ENCODE assay signal across 9 cellular contexts in genomic region chr1:151371744-151372410, GRCh38. TPM values are rescaled to one million over a fixed set of nuclear protein-coding genes. Genes with fewer than 3 reads are reported as not detected.
A peak's percentile ranks its signal among the peaks of the same experiment; 100 is the strongest.
DNase-seq lines count a peak whose midpoint lies in the region; ATAC-seq and TF ChIP-seq lines count a peak whose summit lies in the region.
"Had no signal": no experiment of that assay in that cellular context is flagged by ENCODE, and none has a peak within 500 bp of the region (broad histone marks: within the 10 kb centered on the region; RNA-seq: fewer than 3 reads in every experiment).

No MANE protein-coding gene starts in this region.

- POLR2A ChIA-PET in HEK293T (lab: Yijun Ruan, JAX): interaction anchor here (0.9 to 2.3 kb wide), 7 partner anchors 10 to 139 kb away, joined by 3 to 16 read pairs (median 5); partner anchors contain the start of genes CGN, PSMB4, RFX5 and ZNF687

- H3K4me3 ChIP-seq in Peyer's patch: peak overlapping the region; percentile 17 to 69 (median 50)
- H3K4me3 ChIP-seq in gastroesophageal sphincter: peak overlapping the region; percentile 38 to 59

- TF ChIP-seq CTCF in Peyer's patch (IDR thresholded peaks at IDR 0.05): no peak
- no peak for TF ChIP-seq CTCF in gastroesophageal sphincter (IDR thresholded peaks at IDR 0.05)
- no peak for TF ChIP-seq CTCF in progenitor cell of endocrine pancreas (IDR thresholded peaks at IDR 0.05; ENCODE audit: unreplicated experiment)

- CTCF ChIA-PET in HEK293T (lab: Yijun Ruan, JAX): interaction anchor here (0.5 to 1.2 kb wide), 4 partner anchors 10 to 264 kb away, joined by 3 to 11 read pairs (median 5); no protein-coding TSS in a partner anchor

- H3K36me3 ChIP-seq in Peyer's patch (peaks cover 0 to 16% (median 0%) of the 10 kb centered on the region in 3 donors), gastroesophageal sphincter (peaks cover 0 to 25% of the 10 kb centered on the region in 2 donors)

- no peaks in the 10 kb centered on the region for H3K9me3 Mint-ChIP-seq in progenitor cell of endocrine pancreas (ENCODE audit: low read depth)
- H3K9me3 Mint-ChIP-seq: memory B cell had no signal

- peaks cover 18% of the 10 kb centered on the region for H3K4me1 Mint-ChIP-seq in progenitor cell of endocrine pancreas (ENCODE audit: low read depth)
- H3K4me1 Mint-ChIP-seq: memory B cell had no signal

- no peaks in the 10 kb centered on the region for H3K27me3 ChIP-seq in Peyer's patch
- no peaks in the 10 kb centered on the region for H3K27me3 ChIP-seq in gastroesophageal sphincter

- WGBS in gastroesophageal sphincter (ENCODE audit: low coverage in 1 of 2), 2 donors: 4% methylated on average over 2 of the region's 8 CpGs; no CpG with 5 or more reads in 1 of the 2 donors

- H3K4me3 Mint-ChIP-seq in progenitor cell of endocrine pancreas (ENCODE audit: low read depth): peak overlapping the region; percentile 75
- H3K4me3 Mint-ChIP-seq: memory B cell had no signal

- TF ChIP-seq EP300 in gastroesophageal sphincter (IDR thresholded peaks at IDR 0.05): no peak

- H3K9me3 ChIP-seq in Peyer's patch (no peaks in the 10 kb centered on the region), gastroesophageal sphincter (no peaks in the 10 kb centered on the region)

- peak overlapping the region; percentile 93 for H3K27ac Mint-ChIP-seq in progenitor cell of endocrine pancreas
- H3K27ac Mint-ChIP-seq: memory B cell had no signal

- H3K4me1 ChIP-seq in Peyer's patch: peaks cover 0 to 49% (median 6%) of the 10 kb centered on the region in 4 donors
- peaks cover 3 to 64% (median 43%) of the 10 kb centered on the region in 3 donors for H3K4me1 ChIP-seq in gastroesophageal sphincter

- H3K27me3 Mint-ChIP-seq in progenitor cell of endocrine pancreas: no peaks in the 10 kb centered on the region
- H3K27me3 Mint-ChIP-seq: memory B cell had no signal

- DNase-seq in HEK293T (ENCODE audit: extremely low spot score): peak; percentile 44
- peak in 2 of 3 donors; percentile 60 to 67 for DNase-seq in Peyer's patch
- no peak for DNase-seq in progenitor cell of endocrine pancreas (ENCODE audit: low spot score, unreplicated experiment)
- DNase-seq in D341Med (ENCODE audit: low spot score): no peak
- no peak for DNase-seq in NCI-H1048 (lab: John Stamatoyannopoulos, UW)
- no peak for DNase-seq in stimulated activated CD4-positive, alpha-beta T cell treated with anti-CD3 and anti-CD28 coated beads, Interleukin-2, amount 100 ng/mL, for 48 hours

- H3K27ac ChIP-seq in Peyer's patch: peak overlapping the region; percentile 35 to 91 (median 80)
- peak overlapping the region; percentile 61 to 90 (median 86) for H3K27ac ChIP-seq in gastroesophageal sphincter

- TF ChIP-seq POLR2A in Peyer's patch (IDR thresholded peaks at IDR 0.05): no peak
- TF ChIP-seq POLR2A in gastroesophageal sphincter (IDR thresholded peaks at IDR 0.05): no peak

- H3K36me3 Mint-ChIP-seq in progenitor cell of endocrine pancreas (ENCODE audit: insufficient read depth): peaks cover 3% of the 10 kb centered on the region
- H3K36me3 Mint-ChIP-seq: memory B cell had no signal

- ATAC-seq in gastroesophageal sphincter (peak; percentile 20), HG03520 (IDR thresholded peaks at IDR 0.05; ENCODE audit: unreplicated experiment) (no peak)

TF ChIP-seq in HEK293T, 16 proteins besides CTCF, POLR2A, EP300 and RAD21:
- TF ChIP-seq SP1 (IDR thresholded peaks at IDR 0.05): no peak
- TF ChIP-seq HDGF (IDR thresholded peaks at IDR 0.05; ENCODE audit: borderline replicate concordance): no peak
- no peak for TF ChIP-seq ELF4 (IDR thresholded peaks at IDR 0.05)
- no peak for TF ChIP-seq LEF1 (IDR thresholded peaks at IDR 0.05; ENCODE audit: borderline replicate concordance)
- TF ChIP-seq SUZ12 (IDR thresholded peaks at IDR 0.05): no peak
- no peak for TF ChIP-seq L3MBTL2 (conservative IDR thresholded peaks at IDR 0.05)
- no peak for TF ChIP-seq ARNT (IDR thresholded peaks at IDR 0.05)
- no peak for TF ChIP-seq FOXK2 (IDR thresholded peaks at IDR 0.05)
- TF ChIP-seq, protein P1, sequence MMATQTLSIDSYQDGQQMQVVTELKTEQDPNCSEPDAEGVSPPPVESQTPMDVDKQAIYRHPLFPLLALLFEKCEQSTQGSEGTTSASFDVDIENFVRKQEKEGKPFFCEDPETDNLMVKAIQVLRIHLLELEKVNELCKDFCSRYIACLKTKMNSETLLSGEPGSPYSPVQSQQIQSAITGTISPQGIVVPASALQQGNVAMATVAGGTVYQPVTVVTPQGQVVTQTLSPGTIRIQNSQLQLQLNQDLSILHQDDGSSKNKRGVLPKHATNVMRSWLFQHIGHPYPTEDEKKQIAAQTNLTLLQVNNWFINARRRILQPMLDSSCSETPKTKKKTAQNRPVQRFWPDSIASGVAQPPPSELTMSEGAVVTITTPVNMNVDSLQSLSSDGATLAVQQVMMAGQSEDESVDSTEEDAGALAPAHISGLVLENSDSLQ (IDR thresholded peaks at IDR 0.05): no peak
TF ChIP-seq in HEK293T: peak in this region for 0.

RNA-seq across cellular contexts. Expression of gene SELENBP1, which starts 0.6 kb away (rescaled TPM):
- total RNA-seq in Peyer's patch (100 to 1,000 TPM; 194 to 623 (median 467) TPM), gastroesophageal sphincter (100 to 1,000 TPM in 2 of 4 donors, 10 to 100 TPM in 2; 52.8 to 251 (median 109) TPM), progenitor cell of endocrine pancreas (56.2 and 57.0 TPM in 2 replicates)

RNA-seq across cellular contexts. Expression of gene RFX5, which starts 24.8 kb away (rescaled TPM):
- total RNA-seq in Peyer's patch (100 to 1,000 TPM in 1 of 4 donors, 10 to 100 TPM in 3; 35.6 to 187 (median 42.0) TPM), gastroesophageal sphincter (10 to 100 TPM; 32.6 to 66.1 (median 44.5) TPM), progenitor cell of endocrine pancreas (96.0 and 97.5 TPM in 2 replicates)

RNA-seq across cellular contexts. Expression of gene PSMB4, which starts 27.5 kb away (rescaled TPM):
- 100 to 1,000 TPM; 119 to 223 (median 167) TPM for total RNA-seq in Peyer's patch
- 100 to 1,000 TPM; 192 to 245 (median 232) TPM for total RNA-seq in gastroesophageal sphincter
- total RNA-seq in progenitor cell of endocrine pancreas: 227 and 235 TPM in 2 replicates

RNA-seq across cellular contexts. Expression of gene PI4KB, which starts 44.7 kb away (rescaled TPM):
- 100 to 1,000 TPM in 1 of 4 donors, 10 to 100 TPM in 3; 68.0 to 147 (median 83.7) TPM for total RNA-seq in Peyer's patch
- 100 to 1,000 TPM in 2 of 4 donors, 10 to 100 TPM in 2; 95.0 to 104 (median 97.9) TPM for total RNA-seq in gastroesophageal sphincter
- total RNA-seq in progenitor cell of endocrine pancreas: 52.1 and 55.1 TPM in 2 replicates

Comparison
In these comparisons a context has a peak if more than half of its experiments do, and no peak if none do; other contexts are left out.
1. DNase-seq: peak in HEK293T (single experiment) and Peyer's patch (2 of 3); none in progenitor cell of endocrine pancreas (single experiment), D341Med (single experiment), NCI-H1048 (single experiment) and stimulated activated CD4-positive, alpha-beta T cell treated with anti-CD3 and anti-CD28 coated beads, Interleukin-2, amount 100 ng/mL, for 48 hours (0 of 2).